15 cellular contexts compared by ENCODE assay signal in genomic region chr16:20410153-20410723, GRCh38. TPM values are rescaled to one million over a fixed set of nuclear protein-coding genes. Genes with fewer than 3 reads are reported as not detected.
A peak's percentile ranks its signal among the peaks of the same experiment; 100 is the strongest.
DNase-seq lines count a peak whose midpoint lies in the region; ATAC-seq and TF ChIP-seq lines count a peak whose summit lies in the region.
"Had no signal": no experiment of that assay in that cellular context is flagged by ENCODE, and none has a peak within 500 bp of the region (broad histone marks: within the 10 kb centered on the region; RNA-seq: fewer than 3 reads in every experiment).

No MANE protein-coding gene starts in this region.

- intact Hi-C loops in right lobe of liver (cut with DNase I): no loop called here

- H3K27ac ChIP-seq in right lobe of liver: peak overlapping the region; percentile 75 to 98 (median 83)
- H3K27ac ChIP-seq: C4-2B had no signal

- TF ChIP-seq POLR2A in right lobe of liver (IDR thresholded peaks at IDR 0.05): no peak

- H3K36me3 ChIP-seq in MG63 (no peaks in the 10 kb centered on the region), right lobe of liver (no peaks in the 10 kb centered on the region)
- H3K36me3 ChIP-seq: tibial artery had no signal

- H3K27me3 ChIP-seq in MG63: no peaks in the 10 kb centered on the region
- no peaks in the 10 kb centered on the region for H3K27me3 ChIP-seq in right lobe of liver
- H3K27me3 ChIP-seq: tibial artery had no signal

- H3K4me1 ChIP-seq in right lobe of liver: peaks cover 0 to 20% (median 4%) of the 10 kb centered on the region in 4 donors

- TF ChIP-seq CTCF in GM12864 (IDR thresholded peaks at IDR 0.05; ENCODE audit: low read depth, low read length, missing control alignments) (no peak), right lobe of liver (IDR thresholded peaks at IDR 0.05) (no peak)

- H3K9me3 ChIP-seq in MG63 (no peaks in the 10 kb centered on the region), right lobe of liver (no peaks in the 10 kb centered on the region)
- H3K9me3 ChIP-seq: tibial artery had no signal

- ATAC-seq in GM21619 (IDR thresholded peaks at IDR 0.05; ENCODE audit: unreplicated experiment) (peak; percentile 84), right lobe of liver (peak; percentile 12 to 71 (median 34))

- DNase-seq in GM12864 (ENCODE audit: low read depth): peak; percentile 42
- DNase-seq in MG63: peak; percentile 55
- no peak for DNase-seq in right lobe of liver
- DNase-seq in anterior cingulate cortex (lab: John Stamatoyannopoulos, UW): no peak
- DNase-seq in activated CD4-positive, alpha-beta T cell treated with anti-CD3 and anti-CD28 coated beads for 1 hour: no peak
- DNase-seq in medulla oblongata (ENCODE audit: extremely low spot score): no peak
- no peak for DNase-seq in activated effector memory CD4-positive, alpha-beta T cell treated with Interleukin-2 at 50 U/mL for 16 hours
- DNase-seq: activated CD4-positive, CD25-positive, alpha-beta regulatory T cell; activated naive CD8-positive, alpha-beta T cell treated with anti-CD3 and anti-CD28 coated beads, Interleukin-2, amount 10 ng/mL, durations not matched to agents 7 days and 5 days; NCI-H1092; RPMI8226; tibial artery had no signal

- H3K4me3 ChIP-seq in GM12864 (ENCODE audit: low read depth, low read length) (no peak overlapping the region), MG63 (no peak overlapping the region), right lobe of liver (peak overlapping the region; percentile 29 to 55 (median 52))

- 29% methylated on average over 6 of the region's 6 CpGs for WGBS in right lobe of liver (ENCODE audit: insufficient coverage, low coverage, low lambda C conversion rate, missing lambda C conversion rate)

RNA-seq across cellular contexts. Expression of gene ACSM5, which starts 0.9 kb away (rescaled TPM):
- 0.20 and 1.2 TPM in 2 replicates for total RNA-seq in MG63 (2014; rRNA removed; shearing (Covaris generic); ENCODE audit: low replicate concordance)
- total RNA-seq in right lobe of liver: 100 to 1,000 TPM in 4 of 6 experiments, 10 to 100 TPM in 2; 45.8 to 231 (median 151) TPM
- total RNA-seq: activated naive CD8-positive, alpha-beta T cell treated with anti-CD3 and anti-CD28 coated beads, Interleukin-2, amount 10 ng/mL, durations not matched to agents 7 days and 5 days; neural crest cell had no signal

RNA-seq across cellular contexts. Expression of gene PDILT, which starts 5.7 kb away (rescaled TPM):
- not detected in 2 replicates for total RNA-seq in MG63 (2014; rRNA removed; shearing (Covaris generic); ENCODE audit: low replicate concordance)
- total RNA-seq in right lobe of liver: not detected
- total RNA-seq: activated naive CD8-positive, alpha-beta T cell treated with anti-CD3 and anti-CD28 coated beads, Interleukin-2, amount 10 ng/mL, durations not matched to agents 7 days and 5 days; neural crest cell had no signal

RNA-seq across cellular contexts. Expression of gene ACSM2A, which starts 41.1 kb away (rescaled TPM):
- total RNA-seq in MG63 (2014; rRNA removed; shearing (Covaris generic); ENCODE audit: low replicate concordance): not detected in 2 replicates
- total RNA-seq in right lobe of liver: 100 to 1,000 TPM; 120 to 532 (median 241) TPM
- total RNA-seq: activated naive CD8-positive, alpha-beta T cell treated with anti-CD3 and anti-CD28 coated beads, Interleukin-2, amount 10 ng/mL, durations not matched to agents 7 days and 5 days; neural crest cell had no signal

RNA-seq across cellular contexts. Expression of gene UMOD, which starts 57.7 kb away (rescaled TPM):
- total RNA-seq in MG63 (2014; rRNA removed; shearing (Covaris generic); ENCODE audit: low replicate concordance): not detected in 2 replicates
- total RNA-seq in right lobe of liver: not detected
- total RNA-seq: activated naive CD8-positive, alpha-beta T cell treated with anti-CD3 and anti-CD28 coated beads, Interleukin-2, amount 10 ng/mL, durations not matched to agents 7 days and 5 days; neural crest cell had no signal

Comparison
In these comparisons a context has a peak if more than half of its experiments do, and no peak if none do; other contexts are left out.
1. DNase-seq: peak in GM12864 (single experiment) and MG63 (single experiment); none in right lobe of liver (0 of 3), anterior cingulate cortex (0 of 58), activated CD4-positive, alpha-beta T cell treated with anti-CD3 and anti-CD28 coated beads for 1 hour (single experiment), medulla oblongata (single experiment) and activated effector memory CD4-positive, alpha-beta T cell treated with Interleukin-2 at 50 U/mL for 16 hours (single experiment).
2. H3K4me3 ChIP-seq: peak in right lobe of liver (3 of 3); none in GM12864 (single experiment) and MG63 (single experiment).
3. RNA of gene ACSM5, which starts 0.9 kb away (total RNA-seq): 45.8 to 231 TPM in right lobe of liver; 0.20 to 1.2 TPM in MG63; every median in the first group is over 10 times any median in the second.
4. RNA of gene ACSM2A, which starts 41.1 kb away (total RNA-seq): 120 to 532 TPM in right lobe of liver; not detected in MG63; every median in the first group is over 100 times any median in the second.